1 cellular context compared by ENCODE assay signal in genomic region chr2:11102956-11103860, GRCh38.
TF ChIP-seq lines count a peak whose summit lies in the region.

No MANE protein-coding gene starts in this region.

TF ChIP-seq in GM12878, 131 proteins besides CTCF, POLR2A, EP300 and RAD21:
- TF ChIP-seq POLR2AphosphoS5 (IDR thresholded peaks at IDR 0.05; ENCODE audit: low read length) (no peak), USF1 (IDR thresholded peaks at IDR 0.05; ENCODE audit: borderline replicate concordance, extremely low read length, insufficient read depth, low read depth, low read length) (no peak), BRCA1 (IDR thresholded peaks at IDR 0.05; ENCODE audit: low read depth, low read length) (no peak), BCL3 (IDR thresholded peaks at IDR 0.05; ENCODE audit: borderline replicate concordance, insufficient read depth, low read depth, low read length, poor library complexity, severe bottlenecking) (no peak), FOXM1 (IDR thresholded peaks at IDR 0.05; ENCODE audit: low read depth, low read length) (no peak), KLF5 (IDR thresholded peaks at IDR 0.05; ENCODE audit: partially characterized antibody) (no peak), CHD2 (IDR thresholded peaks at IDR 0.05; ENCODE audit: borderline replicate concordance, low read depth, low read length) (no peak), MLLT1 (IDR thresholded peaks at IDR 0.05) (no peak), ZBED1 (IDR thresholded peaks at IDR 0.05; ENCODE audit: borderline replicate concordance) (no peak), ZNF274 (IDR thresholded peaks at IDR 0.05; ENCODE audit: insufficient read depth, insufficient read length) (no peak), IRF5 (IDR thresholded peaks at IDR 0.05; ENCODE audit: borderline replicate concordance) (no peak), NR2C1 (IDR thresholded peaks at IDR 0.05) (no peak), TCF7 (IDR thresholded peaks at IDR 0.05; ENCODE audit: borderline replicate concordance) (no peak), ATF3 (IDR thresholded peaks at IDR 0.05; ENCODE audit: borderline replicate concordance, extremely low read depth, low read depth, low read length) (no peak), ZNF24 (IDR thresholded peaks at IDR 0.05) (no peak), SREBF1 (IDR thresholded peaks at IDR 0.05; ENCODE audit: low read length) (no peak), NR2F1 (conservative IDR thresholded peaks at IDR 0.05) (no peak), CUX1 (IDR thresholded peaks at IDR 0.05; ENCODE audit: insufficient replicate concordance, low read depth, low read length) (no peak)
TF ChIP-seq in GM12878: peak in this region for 0.
